Comparison of ENCODE assay signal across 7 cellular contexts in genomic region chr10:60434418-60435046, GRCh38. TPM values are rescaled to one million over a fixed set of nuclear protein-coding genes. Genes with fewer than 3 reads are reported as not detected.
DNase-seq lines count a peak whose midpoint lies in the region; TF ChIP-seq lines count a peak whose summit lies in the region.

No MANE protein-coding gene starts in this region.

- H4K5ac ChIP-seq in mesendoderm (ENCODE audit: low read length), result no peak overlapping the region

- no peaks in the 10 kb centered on the region for H3K36me3 ChIP-seq in mesendoderm (ENCODE audit: control insufficient read depth, insufficient read depth, low read length)

- no peak overlapping the region for H3K23ac ChIP-seq in mesendoderm (ENCODE audit: low read length)

- no peak overlapping the region for H3K9ac ChIP-seq in mesendoderm (ENCODE audit: low read length)

- no peaks in the 10 kb centered on the region for H3K4me1 ChIP-seq in mesendoderm (ENCODE audit: control insufficient read depth, low read depth, low read length)

- H3K79me2 ChIP-seq in mesendoderm (ENCODE audit: control insufficient read depth, insufficient read depth, low read length), result no peaks in the 10 kb centered on the region

- H3K27me3 ChIP-seq in mesendoderm (ENCODE audit: insufficient read depth, low read length, poor library complexity), result no peaks in the 10 kb centered on the region

- H3K79me1 ChIP-seq in mesendoderm (ENCODE audit: low read length), result no peaks in the 10 kb centered on the region

- no peak overlapping the region for H3K4ac ChIP-seq in mesendoderm (ENCODE audit: low read depth, low read length)

- no peak overlapping the region for H3K18ac ChIP-seq in mesendoderm (ENCODE audit: low read length)

- H2BK120ac ChIP-seq in mesendoderm (ENCODE audit: low read depth, low read length), result no peak overlapping the region

- H4K8ac ChIP-seq in mesendoderm (ENCODE audit: low read depth, low read length), result no peak overlapping the region

- H3K4me3 ChIP-seq in HFF-Myc (replicated peaks; ENCODE audit: low read depth, low read length), result no peak overlapping the region
- H3K4me3 ChIP-seq in mesendoderm (ENCODE audit: low read length), result no peak overlapping the region

- TF ChIP-seq CTCF in HFF-Myc (IDR thresholded peaks at IDR 0.05; ENCODE audit: low read depth, low read length, missing control alignments), result peak; percentile 54

- H2AK5ac ChIP-seq in mesendoderm (ENCODE audit: low read length), result no peak overlapping the region

- no peak overlapping the region for H3K4me2 ChIP-seq in mesendoderm (ENCODE audit: low read length)

- no CpG with 5 or more reads among the region's 3 CpGs for WGBS in mesendoderm (ENCODE audit: extremely low coverage, insufficient coverage, low lambda C conversion rate)

- H2BK5ac ChIP-seq in mesendoderm (ENCODE audit: low read length), result no peak overlapping the region

- peak; percentile 47 for DNase-seq in Daoy (ENCODE audit: low read depth)
- DNase-seq in HFF-Myc (ENCODE audit: extremely low read depth, low read depth), result peak; percentile 56
- peak; percentile 68 for DNase-seq in NCI-H82 (lab: John Stamatoyannopoulos, UW)
- DNase-seq in dermis microvascular lymphatic vessel endothelial cell (ENCODE audit: low read depth in 2 of 2), result peak; percentile 51 to 75
- DNase-seq in mesendoderm, result peak; percentile 59
- DNase-seq in cortex of kidney (lab: John Stamatoyannopoulos, UW), result no peak
- no peak for DNase-seq in NCI-H1048 (lab: John Stamatoyannopoulos, UW)

- H3K27ac ChIP-seq in mesendoderm (ENCODE audit: low read depth, low read length), result no peak overlapping the region

- H2BK15ac ChIP-seq in mesendoderm (replicated peaks; ENCODE audit: low read depth), result no peak overlapping the region

- H3K56ac ChIP-seq in mesendoderm (ENCODE audit: low read length), result no peak overlapping the region

RNA-seq across cellular contexts. Expression of gene ANK3, which starts 44.9 kb away (rescaled TPM):
- 15.0 and 15.9 TPM in 2 replicates for total RNA-seq in Daoy (2014; rRNA removed; shearing (Covaris generic))
- total RNA-seq in dermis microvascular lymphatic vessel endothelial cell, result 0.51 and 0.77 TPM in 2 replicates
- 41.0 TPM for polyA plus RNA-seq in mesendoderm (2013, experiment 1 of 2)
- 39.0 TPM for polyA plus RNA-seq in mesendoderm (2013, experiment 2 of 2)

Comparison
In these comparisons a context has a peak if more than half of its experiments do, and no peak if none do; other contexts are left out.
1. DNase-seq: peak in Daoy (single experiment), HFF-Myc (single experiment), NCI-H82 (single experiment), dermis microvascular lymphatic vessel endothelial cell (2 of 2) and mesendoderm (single experiment); none in cortex of kidney (single experiment) and NCI-H1048 (single experiment).